In genomic region chr12:57765698-57766463, GRCh38 we compare ENCODE assay signal across 6 cellular contexts.
A peak's percentile ranks its signal among the peaks of the same experiment; 100 is the strongest.
DNase-seq lines count a peak whose midpoint lies in the region; ATAC-seq and TF ChIP-seq lines count a peak whose summit lies in the region.

No MANE protein-coding gene starts in this region.

- H3K9me3 Mint-ChIP-seq in nephron = no peaks in the 10 kb centered on the region

- peak overlapping the region; percentile 39 to 74 (median 61) for H3K4me3 Mint-ChIP-seq in nephron

- in situ Hi-C loops in astrocyte of the cerebellum (cut with HindIII; ENCODE audit: low sequenced_read_pairs) = no loop called here

- no peak overlapping the region for H3K27ac Mint-ChIP-seq in nephron

- ATAC-seq in GM21723 (IDR thresholded peaks at IDR 0.05; ENCODE audit: unreplicated experiment) = peak; percentile 1
- no peak for ATAC-seq in HG03521 (IDR thresholded peaks at IDR 0.05; ENCODE audit: unreplicated experiment)

- DNase-seq in astrocyte of the cerebellum (ENCODE audit: low read depth) (no peak), RKO (ENCODE audit: low spot score) (no peak), NCI-H524 treated with DMSO at 0.1 percent for 48 hours (lab: John Stamatoyannopoulos, UW) (no peak)

- peak overlapping the region; percentile 9 for H3K4me3 ChIP-seq in astrocyte of the cerebellum (ENCODE audit: low read depth, low read length)

- peaks cover 19% of the 10 kb centered on the region for H3K4me1 Mint-ChIP-seq in nephron

- no peak for TF ChIP-seq CTCF in astrocyte of the cerebellum (IDR thresholded peaks at IDR 0.05; ENCODE audit: low read depth, low read length, missing control alignments)
- no peak for TF ChIP-seq CTCF in nephron (IDR thresholded peaks at IDR 0.05; ENCODE audit: unreplicated experiment in 3 of 3)

- peaks cover 87% of the 10 kb centered on the region for H3K27me3 Mint-ChIP-seq in nephron (ENCODE audit: low read depth)

- peaks cover 21% of the 10 kb centered on the region for H3K36me3 Mint-ChIP-seq in nephron (ENCODE audit: low read depth)
